1 cellular context compared by ENCODE assay signal in the genomic region with DNA sequence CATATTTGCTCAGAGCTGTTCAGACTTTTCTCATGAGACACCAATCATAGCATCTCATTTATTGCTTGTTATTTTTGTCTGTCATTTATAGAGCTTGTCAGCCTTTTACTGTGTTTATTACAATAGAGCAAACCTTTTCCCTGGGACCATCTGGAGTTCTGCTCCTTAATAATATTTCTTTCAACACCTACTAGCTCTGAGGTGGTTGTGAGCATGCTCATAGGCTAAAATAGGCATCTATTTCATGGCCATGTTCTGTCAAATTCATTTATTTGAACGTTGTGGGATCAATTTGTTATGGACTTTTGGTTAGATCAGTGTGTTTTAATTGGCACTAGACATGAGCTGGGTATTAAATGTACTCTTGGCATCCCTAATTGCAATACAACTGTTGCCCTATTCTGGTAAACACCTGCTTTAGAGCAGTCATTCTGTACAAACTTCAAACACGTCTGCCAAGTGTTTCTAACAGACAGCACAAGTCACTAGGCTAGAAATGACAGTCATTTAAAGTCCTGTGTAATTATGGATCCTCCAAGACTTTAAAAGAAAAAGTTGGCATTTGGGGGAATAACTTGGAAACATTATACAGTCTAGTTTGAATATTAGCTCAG.
TF ChIP-seq lines count a peak whose summit lies in the region.

No MANE protein-coding gene starts in this region.

TF ChIP-seq in SK-N-SH treated with all-trans-retinoic acid at 6 μM for 48 hours, 23 proteins besides CTCF, POLR2A, EP300 and RAD21 (continued from another document):
- TF ChIP-seq, protein P1, sequence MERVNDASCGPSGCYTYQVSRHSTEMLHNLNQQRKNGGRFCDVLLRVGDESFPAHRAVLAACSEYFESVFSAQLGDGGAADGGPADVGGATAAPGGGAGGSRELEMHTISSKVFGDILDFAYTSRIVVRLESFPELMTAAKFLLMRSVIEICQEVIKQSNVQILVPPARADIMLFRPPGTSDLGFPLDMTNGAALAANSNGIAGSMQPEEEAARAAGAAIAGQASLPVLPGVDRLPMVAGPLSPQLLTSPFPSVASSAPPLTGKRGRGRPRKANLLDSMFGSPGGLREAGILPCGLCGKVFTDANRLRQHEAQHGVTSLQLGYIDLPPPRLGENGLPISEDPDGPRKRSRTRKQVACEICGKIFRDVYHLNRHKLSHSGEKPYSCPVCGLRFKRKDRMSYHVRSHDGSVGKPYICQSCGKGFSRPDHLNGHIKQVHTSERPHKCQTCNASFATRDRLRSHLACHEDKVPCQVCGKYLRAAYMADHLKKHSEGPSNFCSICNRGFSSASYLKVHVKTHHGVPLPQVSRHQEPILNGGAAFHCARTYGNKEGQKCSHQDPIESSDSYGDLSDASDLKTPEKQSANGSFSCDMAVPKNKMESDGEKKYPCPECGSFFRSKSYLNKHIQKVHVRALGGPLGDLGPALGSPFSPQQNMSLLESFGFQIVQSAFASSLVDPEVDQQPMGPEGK (CRISPR knock-in tag; IDR thresholded peaks at IDR 0.05; ENCODE audit: borderline replicate concordance), result no peak
- TF ChIP-seq, protein P2, sequence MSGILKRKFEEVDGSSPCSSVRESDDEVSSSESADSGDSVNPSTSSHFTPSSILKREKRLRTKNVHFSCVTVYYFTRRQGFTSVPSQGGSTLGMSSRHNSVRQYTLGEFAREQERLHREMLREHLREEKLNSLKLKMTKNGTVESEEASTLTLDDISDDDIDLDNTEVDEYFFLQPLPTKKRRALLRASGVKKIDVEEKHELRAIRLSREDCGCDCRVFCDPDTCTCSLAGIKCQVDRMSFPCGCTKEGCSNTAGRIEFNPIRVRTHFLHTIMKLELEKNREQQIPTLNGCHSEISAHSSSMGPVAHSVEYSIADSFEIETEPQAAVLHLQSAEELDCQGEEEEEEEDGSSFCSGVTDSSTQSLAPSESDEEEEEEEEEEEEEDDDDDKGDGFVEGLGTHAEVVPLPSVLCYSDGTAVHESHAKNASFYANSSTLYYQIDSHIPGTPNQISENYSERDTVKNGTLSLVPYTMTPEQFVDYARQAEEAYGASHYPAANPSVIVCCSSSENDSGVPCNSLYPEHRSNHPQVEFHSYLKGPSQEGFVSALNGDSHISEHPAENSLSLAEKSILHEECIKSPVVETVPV (CRISPR knock-in tag; IDR thresholded peaks at IDR 0.05), result no peak
- no peak for TF ChIP-seq TCF4 (CRISPR knock-in tag; IDR thresholded peaks at IDR 0.05; ENCODE audit: borderline replicate concordance)
- no peak for TF ChIP-seq ZC3H10 (CRISPR knock-in tag; IDR thresholded peaks at IDR 0.05)
- TF ChIP-seq ZNF565 (CRISPR knock-in tag; conservative IDR thresholded peaks at IDR 0.05; ENCODE audit: low read depth), result no peak
- TF ChIP-seq SNAI2 (CRISPR knock-in tag; IDR thresholded peaks at IDR 0.05), result no peak
TF ChIP-seq in SK-N-SH treated with all-trans-retinoic acid at 6 μM for 48 hours: peak in this region for 0.
